In genomic region chr10:65194131-65194530, GRCh38 we compare ENCODE assay signal across 19 cellular contexts.
DNase-seq lines count a peak whose midpoint lies in the region; FAIRE-seq and TF ChIP-seq lines count a peak whose summit lies in the region.
"Had no signal": no experiment of that assay in that cellular context is flagged by ENCODE, and none has a peak within 500 bp of the region (broad histone marks: within the 10 kb centered on the region; RNA-seq: fewer than 3 reads in every experiment).

No MANE protein-coding gene starts in this region.

- POLR2A ChIA-PET in CD4-positive, alpha-beta memory T cell (lab: Charles Lee; ENCODE audit: partially characterized antibody), result no interaction called here

- no peaks in the 10 kb centered on the region for H3K36me3 ChIP-seq in SJCRH30
- no peaks in the 10 kb centered on the region for H3K36me3 ChIP-seq in endodermal cell (ENCODE audit: control insufficient read depth, insufficient read depth, low read length)
- H3K36me3 ChIP-seq in CD4-positive, alpha-beta memory T cell (ENCODE audit: insufficient read depth, low read length), result no peaks in the 10 kb centered on the region
- H3K36me3 ChIP-seq: BLaER1, gastrocnemius medialis, right atrium auricular region, upper lobe of right lung had no signal

- no peak overlapping the region for H3K4me3 Mint-ChIP-seq in endodermal cell
- H3K4me3 Mint-ChIP-seq in CD4-positive, alpha-beta memory T cell, result no peak overlapping the region
- H3K4me3 Mint-ChIP-seq: activated naive CD8-positive, alpha-beta T cell treated with anti-CD3 and anti-CD28 coated beads for 36 hours; naive B cell; stimulated activated naive B cell treated with anti-CD40 and anti-IgM and Interleukin-4, amounts not matched to agents 10 μg/mL and 1 μg/mL and 100 μg/mL, for 72 hours had no signal

- no peak overlapping the region for H3K9ac ChIP-seq in endodermal cell (ENCODE audit: extremely low read depth, low read length, poor library complexity, severe bottlenecking)
- H3K9ac ChIP-seq: BLaER1 had no signal

- H3K4me3 ChIP-seq in SJCRH30 (no peak overlapping the region), endodermal cell (ENCODE audit: low read length) (no peak overlapping the region)
- no peak overlapping the region for H3K4me3 ChIP-seq in CD4-positive, alpha-beta memory T cell (ENCODE audit: low read length in 2 of 2)
- H3K4me3 ChIP-seq: BLaER1, gastrocnemius medialis, right atrium auricular region, upper lobe of right lung had no signal

- CTCF ChIA-PET in CD4-positive, alpha-beta memory T cell (lab: Charles Lee; ENCODE audit: partially characterized antibody), result no interaction called here

- no peak for TF ChIP-seq CTCF in endodermal cell (conservative IDR thresholded peaks at IDR 0.05)

- H3K9me3 Mint-ChIP-seq in endodermal cell, result no peaks in the 10 kb centered on the region
- H3K9me3 Mint-ChIP-seq in CD4-positive, alpha-beta memory T cell, result peaks cover 0 to 5% (median under 1%) of the 10 kb centered on the region in 8 donors
- H3K9me3 Mint-ChIP-seq: activated naive CD8-positive, alpha-beta T cell treated with anti-CD3 and anti-CD28 coated beads for 36 hours had no signal

- H3K27ac ChIP-seq in SJCRH30 (no peak overlapping the region), endodermal cell (ENCODE audit: low read depth, low read length) (no peak overlapping the region)
- no peak overlapping the region for H3K27ac ChIP-seq in CD4-positive, alpha-beta memory T cell (ENCODE audit: low read depth, low read length)
- H3K27ac ChIP-seq: BLaER1, gastrocnemius medialis, right atrium auricular region, upper lobe of right lung had no signal

- H3K27ac Mint-ChIP-seq in endodermal cell, result no peak overlapping the region
- no peak overlapping the region for H3K27ac Mint-ChIP-seq in CD4-positive, alpha-beta memory T cell
- H3K27ac Mint-ChIP-seq: activated naive CD8-positive, alpha-beta T cell treated with anti-CD3 and anti-CD28 coated beads for 36 hours; naive B cell; stimulated activated naive B cell treated with anti-CD40 and anti-IgM and Interleukin-4, amounts not matched to agents 10 μg/mL and 1 μg/mL and 100 μg/mL, for 72 hours had no signal

- no peaks in the 10 kb centered on the region for H3K4me1 Mint-ChIP-seq in endodermal cell
- H3K4me1 Mint-ChIP-seq in CD4-positive, alpha-beta memory T cell, result no peaks in the 10 kb centered on the region
- H3K4me1 Mint-ChIP-seq: activated naive CD8-positive, alpha-beta T cell treated with anti-CD3 and anti-CD28 coated beads for 36 hours; naive B cell; stimulated activated naive B cell treated with anti-CD40 and anti-IgM and Interleukin-4, amounts not matched to agents 10 μg/mL and 1 μg/mL and 100 μg/mL, for 72 hours had no signal

- H3K36me3 Mint-ChIP-seq in endodermal cell (ENCODE audit: low read depth), result no peaks in the 10 kb centered on the region
- H3K36me3 Mint-ChIP-seq in CD4-positive, alpha-beta memory T cell, result no peaks in the 10 kb centered on the region
- H3K36me3 Mint-ChIP-seq: activated naive CD8-positive, alpha-beta T cell treated with anti-CD3 and anti-CD28 coated beads for 36 hours; naive B cell; stimulated activated naive B cell treated with anti-CD40 and anti-IgM and Interleukin-4, amounts not matched to agents 10 μg/mL and 1 μg/mL and 100 μg/mL, for 72 hours had no signal

- no peak for TF ChIP-seq POLR2A in H54 (IDR thresholded peaks at IDR 0.05; ENCODE audit: low read depth, low read length)

- H3K27me3 Mint-ChIP-seq in endodermal cell (ENCODE audit: insufficient read depth), result no peaks in the 10 kb centered on the region
- H3K27me3 Mint-ChIP-seq in CD4-positive, alpha-beta memory T cell, result no peaks in the 10 kb centered on the region
- H3K27me3 Mint-ChIP-seq: activated naive CD8-positive, alpha-beta T cell treated with anti-CD3 and anti-CD28 coated beads for 36 hours; naive B cell; stimulated activated naive B cell treated with anti-CD40 and anti-IgM and Interleukin-4, amounts not matched to agents 10 μg/mL and 1 μg/mL and 100 μg/mL, for 72 hours had no signal

- FAIRE-seq in H54 (lab: Jason Lieb, UNC), result peak; percentile 100
- FAIRE-seq: GM12891, kidney had no signal

- WGBS in endodermal cell (ENCODE audit: insufficient coverage in 1 of 2, insufficient read length in 1 of 2), 2 experiments, result 85 to 93% methylated on average over 4 to 7 of the region's 7 CpGs

- intact Hi-C loops in CD4-positive, alpha-beta memory T cell (cut with micrococcal nuclease), result no loop called here

- H3K9me3 ChIP-seq in SJCRH30 (replicated peaks), result no peaks in the 10 kb centered on the region
- no peaks in the 10 kb centered on the region for H3K9me3 ChIP-seq in endodermal cell (ENCODE audit: control insufficient read depth, low read length)
- no peaks in the 10 kb centered on the region for H3K9me3 ChIP-seq in CD4-positive, alpha-beta memory T cell (ENCODE audit: control insufficient read depth in 1 of 2, low read length in 2 of 2)
- H3K9me3 ChIP-seq: BLaER1, gastrocnemius medialis, right atrium auricular region, upper lobe of right lung had no signal

- DNase-seq in H54 (ENCODE audit: insufficient read length, low spot score) (peak; percentile 22), SJCRH30 (peak; percentile 8 to 9), endodermal cell (peak; percentile 48), renal cortical epithelial cell (ENCODE audit: low read depth) (peak; percentile 30), SIG-M5 (lab: John Stamatoyannopoulos, UW) (no peak), germinal center (ENCODE audit: low spot score) (no peak), COLO668 (lab: John Stamatoyannopoulos, UW; ENCODE audit: unreplicated experiment) (no peak)
- DNase-seq in CD4-positive, alpha-beta memory T cell, result no peak
- DNase-seq: activated CD4-positive, CD25-positive, alpha-beta regulatory T cell; activated CD8-positive, alpha-beta memory T cell treated with anti-CD3 and anti-CD28 coated beads, Interleukin-2, amount 50 U/mL, for 48 hours; activated naive CD8-positive, alpha-beta T cell treated with anti-CD3 and anti-CD28 coated beads for 36 hours; gastrocnemius medialis; kidney; naive B cell; stimulated activated naive B cell treated with anti-CD40 and anti-IgM and Interleukin-4, amounts not matched to agents 10 μg/mL and 1 μg/mL and 100 μg/mL, for 72 hours; upper lobe of right lung had no signal

- H3K4me1 ChIP-seq in SJCRH30 (no peaks in the 10 kb centered on the region), endodermal cell (ENCODE audit: control insufficient read depth, insufficient read depth, low read length) (no peaks in the 10 kb centered on the region)
- no peaks in the 10 kb centered on the region for H3K4me1 ChIP-seq in CD4-positive, alpha-beta memory T cell (ENCODE audit: insufficient read depth, low read length)
- H3K4me1 ChIP-seq: BLaER1, gastrocnemius medialis, right atrium auricular region, upper lobe of right lung had no signal

- no peaks in the 10 kb centered on the region for H3K27me3 ChIP-seq in SJCRH30
- no peaks in the 10 kb centered on the region for H3K27me3 ChIP-seq in endodermal cell (ENCODE audit: control insufficient read depth, insufficient read depth, low read length, poor library complexity, severe bottlenecking)
- no peaks in the 10 kb centered on the region for H3K27me3 ChIP-seq in CD4-positive, alpha-beta memory T cell (ENCODE audit: insufficient read depth, low read length)
- H3K27me3 ChIP-seq: BLaER1, gastrocnemius medialis, right atrium auricular region, upper lobe of right lung had no signal

Comparison
In these comparisons a context has a peak if more than half of its experiments do, and no peak if none do; other contexts are left out.
1. DNase-seq: peak in H54 (single experiment), SJCRH30 (2 of 2), endodermal cell (single experiment) and renal cortical epithelial cell (single experiment); none in SIG-M5 (single experiment), germinal center (single experiment), CD4-positive, alpha-beta memory T cell (0 of 5) and COLO668 (single experiment).